ENCODE assay signal across 19 cellular contexts in genomic region chr2:88345842-88346241, GRCh38.
DNase-seq lines count a peak whose midpoint lies in the region; ATAC-seq and TF ChIP-seq lines count a peak whose summit lies in the region.
"Had no signal": no experiment of that assay in that cellular context is flagged by ENCODE, and none has a peak within 500 bp of the region (broad histone marks: within the 10 kb centered on the region; RNA-seq: fewer than 3 reads in every experiment).

No MANE protein-coding gene starts in this region.

- H3K36me3 Mint-ChIP-seq in WTC11 (peaks cover 2% of the 10 kb centered on the region; the same call in 1 of the 2 replicates), neural progenitor cell (no peaks in the 10 kb centered on the region)
- H3K36me3 Mint-ChIP-seq in T-helper 2 cell treated with Interferon-gamma antibody and Interleukin-4, amounts not matched to agents 5 μg/mL and 100 μg/mL, for 36 hours (ENCODE audit: low read depth): no peaks in the 10 kb centered on the region
- H3K36me3 Mint-ChIP-seq: CD8-positive, alpha-beta T cell had no signal

- H3K27ac ChIP-seq in neural progenitor cell: no peak overlapping the region
- H3K27ac ChIP-seq: 22Rv1; A549; BLaER1 treated with 17β-estradiol and CSF1 and Interleukin-3, amounts not matched to agents 10 nM and 100 nM; C4-2B had no signal

- H3K4me1 Mint-ChIP-seq in WTC11: peaks cover 9% of the 10 kb centered on the region
- peaks cover 15% of the 10 kb centered on the region for H3K4me1 Mint-ChIP-seq in neural progenitor cell
- peaks cover 10% of the 10 kb centered on the region for H3K4me1 Mint-ChIP-seq in T-helper 2 cell treated with Interferon-gamma antibody and Interleukin-4, amounts not matched to agents 5 μg/mL and 100 μg/mL, for 36 hours (ENCODE audit: low read depth)

- no peak for TF ChIP-seq CTCF in WTC11 (IDR thresholded peaks at IDR 0.05)
- TF ChIP-seq CTCF in neural progenitor cell (IDR thresholded peaks at IDR 0.05): no peak
- TF ChIP-seq CTCF in retinal pigment epithelial cell (conservative IDR thresholded peaks at IDR 0.05; ENCODE audit: low read depth, low read length): no peak

- H3K4me1 ChIP-seq in neural progenitor cell: peaks cover 5% of the 10 kb centered on the region
- H3K4me1 ChIP-seq: BLaER1 treated with 17β-estradiol and CSF1 and Interleukin-3, amounts not matched to agents 10 nM and 100 nM; Caco-2 had no signal

- POLR2A ChIA-PET in WTC11 (lab: Charles Lee): no interaction called here

- H4K20me1 ChIP-seq in neural progenitor cell (ENCODE audit: low read depth): no peaks in the 10 kb centered on the region
- H4K20me1 ChIP-seq: BLaER1 treated with 17β-estradiol and CSF1 and Interleukin-3, amounts not matched to agents 10 nM and 100 nM had no signal

- no peak for DNase-seq in WTC11 (ENCODE audit: low spot score)
- DNase-seq in islet precursor cell: peak; percentile 61
- DNase-seq in neural progenitor cell (ENCODE audit: low spot score): peak; percentile 64
- peak; percentile 55 for DNase-seq in retinal pigment epithelial cell (ENCODE audit: low read depth)
- no peak for DNase-seq in globus pallidus (ENCODE audit: low spot score)
- no peak for DNase-seq in T-helper 2 cell treated with Interferon-gamma antibody and Interleukin-4, amounts not matched to agents 5 μg/mL and 100 μg/mL, for 36 hours (ENCODE audit: low spot score)
- DNase-seq: AML-193; Caco-2; Calu3; CD4-positive, alpha-beta T cell; CD8-positive, alpha-beta T cell; DMS79 treated with DMSO at 0.1 percent for 48 hours; GF-D8 had no signal

- H3K79me2 ChIP-seq in neural progenitor cell (ENCODE audit: low read depth): no peaks in the 10 kb centered on the region

- H3K27me3 Mint-ChIP-seq in WTC11 (ENCODE audit: low read depth) (peaks cover 38% of the 10 kb centered on the region), neural progenitor cell (ENCODE audit: insufficient read depth, low read depth) (peaks cover 12% of the 10 kb centered on the region)
- peaks cover 18% of the 10 kb centered on the region for H3K27me3 Mint-ChIP-seq in T-helper 2 cell treated with Interferon-gamma antibody and Interleukin-4, amounts not matched to agents 5 μg/mL and 100 μg/mL, for 36 hours (ENCODE audit: low read depth)

- H3K27ac Mint-ChIP-seq in WTC11 (peak overlapping the region; percentile 11; the same call in 1 of the 2 replicates), neural progenitor cell (peak overlapping the region; percentile 20)
- no peak overlapping the region for H3K27ac Mint-ChIP-seq in T-helper 2 cell treated with Interferon-gamma antibody and Interleukin-4, amounts not matched to agents 5 μg/mL and 100 μg/mL, for 36 hours
- H3K27ac Mint-ChIP-seq: B cell; CD4-positive, alpha-beta T cell; CD8-positive, alpha-beta T cell had no signal

- no peaks in the 10 kb centered on the region for H3K36me3 ChIP-seq in neural progenitor cell
- H3K36me3 ChIP-seq: BLaER1 treated with 17β-estradiol and CSF1 and Interleukin-3, amounts not matched to agents 10 nM and 100 nM had no signal

- no peak overlapping the region for H2AFZ ChIP-seq in neural progenitor cell (replicated peaks)

- peaks cover 6% of the 10 kb centered on the region for H3F3A ChIP-seq in neural progenitor cell (ENCODE audit: low read depth)

- H3K9me3 ChIP-seq in neural progenitor cell (ENCODE audit: low read depth): no peaks in the 10 kb centered on the region
- H3K9me3 ChIP-seq: A549, Caco-2 had no signal

- H3K9ac ChIP-seq in neural progenitor cell: no peak overlapping the region
- H3K9ac ChIP-seq: BLaER1 treated with 17β-estradiol and CSF1 and Interleukin-3, amounts not matched to agents 10 nM and 100 nM had no signal

- H3K27me3 ChIP-seq in neural progenitor cell: peaks cover 72% of the 10 kb centered on the region
- H3K27me3 ChIP-seq: BLaER1 treated with 17β-estradiol and CSF1 and Interleukin-3, amounts not matched to agents 10 nM and 100 nM had no signal

- H3K4me2 ChIP-seq in neural progenitor cell: no peak overlapping the region
- H3K4me2 ChIP-seq: A549; BLaER1 treated with 17β-estradiol and CSF1 and Interleukin-3, amounts not matched to agents 10 nM and 100 nM had no signal

- CTCF ChIA-PET in WTC11 (lab: Charles Lee): interaction anchor here (1.1 kb wide), 1 partner anchor 109 kb away, joined by 3 read pairs; no protein-coding TSS in a partner anchor

- no peak for ATAC-seq in WTC11
- no peak for ATAC-seq in HG02623 (IDR thresholded peaks at IDR 0.05; ENCODE audit: unreplicated experiment)
- ATAC-seq: A549; CD8-positive, alpha-beta T cell had no signal

- H3K4me3 Mint-ChIP-seq in WTC11 (no peak overlapping the region), neural progenitor cell (no peak overlapping the region)
- no peak overlapping the region for H3K4me3 Mint-ChIP-seq in T-helper 2 cell treated with Interferon-gamma antibody and Interleukin-4, amounts not matched to agents 5 μg/mL and 100 μg/mL, for 36 hours
- H3K4me3 Mint-ChIP-seq: B cell; CD4-positive, alpha-beta T cell; CD8-positive, alpha-beta T cell had no signal

- H3K9me3 Mint-ChIP-seq in WTC11 (peaks cover 10% of the 10 kb centered on the region), neural progenitor cell (peaks cover 2% of the 10 kb centered on the region)
- H3K9me3 Mint-ChIP-seq in T-helper 2 cell treated with Interferon-gamma antibody and Interleukin-4, amounts not matched to agents 5 μg/mL and 100 μg/mL, for 36 hours: peaks cover 2% of the 10 kb centered on the region
- H3K9me3 Mint-ChIP-seq: CD8-positive, alpha-beta T cell had no signal

- H3K4me3 ChIP-seq in neural progenitor cell (no peak overlapping the region), retinal pigment epithelial cell (ENCODE audit: low read length) (no peak overlapping the region)
- H3K4me3 ChIP-seq: A549; BLaER1 treated with 17β-estradiol and CSF1 and Interleukin-3, amounts not matched to agents 10 nM and 100 nM had no signal

TF ChIP-seq in WTC11, 78 proteins besides CTCF, POLR2A, EP300 and RAD21:
- TF ChIP-seq, protein P1, sequence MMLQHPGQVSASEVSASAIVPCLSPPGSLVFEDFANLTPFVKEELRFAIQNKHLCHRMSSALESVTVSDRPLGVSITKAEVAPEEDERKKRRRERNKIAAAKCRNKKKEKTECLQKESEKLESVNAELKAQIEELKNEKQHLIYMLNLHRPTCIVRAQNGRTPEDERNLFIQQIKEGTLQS (CRISPR knock-in tag; conservative IDR thresholded peaks at IDR 0.05): no peak
- TF ChIP-seq, protein P2, sequence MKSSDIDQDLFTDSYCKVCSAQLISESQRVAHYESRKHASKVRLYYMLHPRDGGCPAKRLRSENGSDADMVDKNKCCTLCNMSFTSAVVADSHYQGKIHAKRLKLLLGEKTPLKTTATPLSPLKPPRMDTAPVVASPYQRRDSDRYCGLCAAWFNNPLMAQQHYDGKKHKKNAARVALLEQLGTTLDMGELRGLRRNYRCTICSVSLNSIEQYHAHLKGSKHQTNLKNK (CRISPR knock-in tag; IDR thresholded peaks at IDR 0.05): no peak
- TF ChIP-seq ZBTB21 (CRISPR knock-in tag; IDR thresholded peaks at IDR 0.05; ENCODE audit: borderline replicate concordance) (no peak), KAT7 (CRISPR knock-in tag; IDR thresholded peaks at IDR 0.05; ENCODE audit: borderline replicate concordance) (no peak), RORB (CRISPR knock-in tag; IDR thresholded peaks at IDR 0.05) (no peak), CREM (CRISPR knock-in tag; IDR thresholded peaks at IDR 0.05) (no peak), GTF2I (CRISPR knock-in tag; conservative IDR thresholded peaks at IDR 0.05) (no peak), EMX1 (CRISPR knock-in tag; IDR thresholded peaks at IDR 0.05) (no peak), ETV6 (CRISPR knock-in tag; IDR thresholded peaks at IDR 0.05) (no peak), SOX15 (CRISPR knock-in tag; IDR thresholded peaks at IDR 0.05) (no peak), GRHL2 (CRISPR knock-in tag; IDR thresholded peaks at IDR 0.05; ENCODE audit: insufficient replicate concordance, severe bottlenecking) (no peak)
- TF ChIP-seq, protein P3, sequence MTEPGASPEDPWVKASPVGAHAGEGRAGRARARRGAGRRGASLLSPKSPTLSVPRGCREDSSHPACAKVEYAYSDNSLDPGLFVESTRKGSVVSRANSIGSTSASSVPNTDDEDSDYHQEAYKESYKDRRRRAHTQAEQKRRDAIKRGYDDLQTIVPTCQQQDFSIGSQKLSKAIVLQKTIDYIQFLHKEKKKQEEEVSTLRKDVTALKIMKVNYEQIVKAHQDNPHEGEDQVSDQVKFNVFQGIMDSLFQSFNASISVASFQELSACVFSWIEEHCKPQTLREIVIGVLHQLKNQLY (CRISPR knock-in tag; IDR thresholded peaks at IDR 0.05): no peak

Comparison
In these comparisons a context has a peak if more than half of its experiments do, and no peak if none do; other contexts are left out.
1. DNase-seq: peak in islet precursor cell (single experiment), neural progenitor cell (single experiment) and retinal pigment epithelial cell (single experiment); none in WTC11 (single experiment), globus pallidus (single experiment) and T-helper 2 cell treated with Interferon-gamma antibody and Interleukin-4, amounts not matched to agents 5 μg/mL and 100 μg/mL, for 36 hours (single experiment).